Comparison of ENCODE assay signal across 8 cellular contexts in genomic region chr1:32893198-32894018, GRCh38. TPM values are rescaled to one million over a fixed set of nuclear protein-coding genes. Genes with fewer than 3 reads are reported as not detected.
DNase-seq lines count a peak whose midpoint lies in the region; ATAC-seq and TF ChIP-seq lines count a peak whose summit lies in the region.

No MANE protein-coding gene starts in this region.

- H3K9me3 ChIP-seq in SK-N-MC (ENCODE audit: low read depth, low read length) (no peaks in the 10 kb centered on the region), aorta (ENCODE audit: control insufficient read depth, low read length) (no peaks in the 10 kb centered on the region)

- 2% methylated on average over 44 to 58 of the region's 58 CpGs for WGBS in aorta, 2 donors

- no peaks in the 10 kb centered on the region for H3K36me3 ChIP-seq in SK-N-MC (ENCODE audit: insufficient read depth, low read length)
- H3K36me3 ChIP-seq in aorta (ENCODE audit: control insufficient read depth in 1 of 2, insufficient read depth in 2 of 2, low read length in 1 of 2): no peaks in the 10 kb centered on the region

- TF ChIP-seq CTCF in epithelial cell of proximal tubule (conservative IDR thresholded peaks at IDR 0.05; ENCODE audit: low read depth, low read length): peak; percentile 12

- intact Hi-C loops in aorta (cut with DNase I): no loop called here

- peak overlapping the region; percentile 64 for H3K9ac ChIP-seq in SK-N-MC (ENCODE audit: insufficient read length)

- no peak for DNase-seq in activated CD4-positive, CD25-positive, alpha-beta regulatory T cell treated with anti-CD3 and anti-CD28 coated beads, Interleukin-2, amount 50 U/mL, for 72 hours
- DNase-seq in SK-N-MC (ENCODE audit: low read depth, low spot score) (no peak), epithelial cell of proximal tubule (ENCODE audit: low read depth) (no peak), myocyte (ENCODE audit: low read depth) (peak; percentile 11), aorta (peak; percentile 54 to 85), NOMO-1 treated with DMSO at 0.1 percent for 48 hours (lab: John Stamatoyannopoulos, UW; ENCODE audit: unreplicated experiment) (no peak)

- peak overlapping the region; percentile 82 for H3K4me3 ChIP-seq in SK-N-MC
- H3K4me3 ChIP-seq in epithelial cell of proximal tubule (ENCODE audit: low read depth, low read length): peak overlapping the region; percentile 58
- peak overlapping the region in 1 of 2 donors; percentile 25 for H3K4me3 ChIP-seq in aorta (ENCODE audit: low read length in 2 of 2)

- no peaks in the 10 kb centered on the region for H3K4me1 ChIP-seq in aorta (ENCODE audit: control insufficient read depth in 1 of 2, insufficient read depth in 2 of 2, low read length in 2 of 2)

- no peaks in the 10 kb centered on the region for H3K27me3 ChIP-seq in aorta (ENCODE audit: control insufficient read depth in 1 of 2, insufficient read depth in 2 of 2, low read length in 1 of 2)

- ATAC-seq in activated CD4-positive, CD25-positive, alpha-beta regulatory T cell treated with anti-CD3 and anti-CD28 coated beads, Interleukin-2, amount 50 U/mL, for 24 hours: peak; percentile 10 to 11
- ATAC-seq in aorta (ENCODE audit: low FRiP score): no peak
- no peak for ATAC-seq in HG03097 (IDR thresholded peaks at IDR 0.05; ENCODE audit: low FRiP score, unreplicated experiment)

- H3K27ac ChIP-seq in SK-N-MC (no peak overlapping the region; the same call in 1 of the 2 replicates), aorta (ENCODE audit: low read depth in 1 of 2, low read length in 2 of 2) (no peak overlapping the region)

RNA-seq across cellular contexts. Expression of gene HPCA, which starts 7.1 kb away (rescaled TPM):
- total RNA-seq in epithelial cell of proximal tubule (0.14 TPM in 1 of 2 replicates, not detected in the other), myocyte (0.88 TPM in 1 of 2 replicates, not detected in the other), aorta (under 1 TPM in 1 of 2 donors, not detected in 1; 0.51 TPM)
- polyA plus RNA-seq in myocyte (2012): 0.24 TPM
- under 1 TPM in 1 of 2 donors, not detected in 1; 0.90 TPM for polyA plus RNA-seq in aorta

RNA-seq across cellular contexts. Expression of gene TMEM54, which starts 7.8 kb away (rescaled TPM):
- total RNA-seq in epithelial cell of proximal tubule (119 and 131 TPM in 2 replicates), myocyte (28.3 and 44.2 TPM in 2 replicates), aorta (10 to 100 TPM; 21.1 to 23.8 TPM)
- polyA plus RNA-seq in myocyte (2012): 45.5 TPM
- polyA plus RNA-seq in aorta: 10 to 100 TPM; 25.3 to 77.5 TPM

RNA-seq across cellular contexts. Expression of gene FNDC5, which starts 22.7 kb away (rescaled TPM):
- total RNA-seq in epithelial cell of proximal tubule (not detected in 2 replicates), myocyte (392 and 577 TPM in 2 replicates), aorta (10 to 100 TPM in 1 of 2 donors, 1 to 10 TPM in 1; 5.6 to 17.6 TPM)
- 369 TPM for polyA plus RNA-seq in myocyte (2012)
- polyA plus RNA-seq in aorta: 10 to 100 TPM in 1 of 2 donors, 1 to 10 TPM in 1; 8.1 to 11.7 TPM

Comparison
In these comparisons a context has a peak if more than half of its experiments do, and no peak if none do; other contexts are left out.
1. ATAC-seq: peak in activated CD4-positive, CD25-positive, alpha-beta regulatory T cell treated with anti-CD3 and anti-CD28 coated beads, Interleukin-2, amount 50 U/mL, for 24 hours (2 of 2); none in aorta (single experiment) and HG03097 (single experiment).
2. DNase-seq: peak in myocyte (single experiment) and aorta (2 of 2); none in activated CD4-positive, CD25-positive, alpha-beta regulatory T cell treated with anti-CD3 and anti-CD28 coated beads, Interleukin-2, amount 50 U/mL, for 72 hours (single experiment), SK-N-MC (single experiment), epithelial cell of proximal tubule (single experiment) and NOMO-1 treated with DMSO at 0.1 percent for 48 hours (single experiment).
3. RNA of gene FNDC5, which starts 22.7 kb away (total RNA-seq): 392 to 577 TPM in myocyte; 5.6 to 17.6 TPM in aorta and not detected in epithelial cell of proximal tubule; every median in the first group is over 10 times any median in the second.